ENCODE assay signal across 34 cellular contexts in the genomic region with DNA sequence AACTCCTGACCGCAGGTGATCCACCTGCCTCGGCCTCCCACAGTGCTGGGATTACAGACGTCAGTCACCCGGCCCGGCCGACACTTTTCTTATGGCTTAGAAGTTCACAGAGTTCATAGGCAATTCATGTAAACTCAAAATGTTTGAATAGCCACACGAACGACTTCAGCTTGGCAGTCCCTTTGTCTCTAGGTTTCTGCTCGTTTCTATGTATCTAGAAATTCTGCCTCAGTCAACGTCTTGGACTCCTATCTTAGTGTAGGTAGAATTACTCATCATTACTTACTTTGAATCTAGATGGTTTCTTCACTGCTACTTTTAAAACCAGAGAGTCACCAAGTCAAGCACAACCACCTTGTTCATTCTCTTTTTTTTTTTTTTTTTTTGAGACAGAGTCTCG.
"Had no signal": no experiment of that assay in that cellular context is flagged by ENCODE, and none has a peak within 500 bp of the region (broad histone marks: within the 10 kb centered on the region; RNA-seq: fewer than 3 reads in every experiment).

No MANE protein-coding gene starts in this region.

- H3K36me3 ChIP-seq: brain microvascular endothelial cell, cardiac muscle cell had no signal

- H3K4me3 ChIP-seq: cardiac muscle cell had no signal

- H3K27ac Mint-ChIP-seq: activated CD4-positive, alpha-beta memory T cell treated with anti-CD3 and anti-CD28 coated beads, Interleukin-2, amount 10 ng/mL, durations not matched to agents 7 days and 5 days; activated CD8-positive, alpha-beta memory T cell treated with anti-CD3 and anti-CD28 coated beads, Interleukin-2, amount 10 ng/mL, durations not matched to agents 7 days and 5 days; activated naive CD8-positive, alpha-beta T cell treated with anti-CD3 and anti-CD28 coated beads for 36 hours; activated T-cell treated with anti-CD3 and anti-CD28 coated beads, Interleukin-2, amount 50 U/mL, for 72 hours; activated T-helper 17 cell treated with anti-CD3 and anti-CD28 coated beads, Interleukin-2, amount 50 U/mL, for 72 hours had no signal

- H3K4me3 Mint-ChIP-seq: activated CD4-positive, alpha-beta memory T cell treated with anti-CD3 and anti-CD28 coated beads, Interleukin-2, amount 10 ng/mL, durations not matched to agents 7 days and 5 days; activated CD8-positive, alpha-beta memory T cell treated with anti-CD3 and anti-CD28 coated beads, Interleukin-2, amount 10 ng/mL, durations not matched to agents 7 days and 5 days; activated naive CD8-positive, alpha-beta T cell treated with anti-CD3 and anti-CD28 coated beads for 36 hours; activated T-cell treated with anti-CD3 and anti-CD28 coated beads, Interleukin-2, amount 50 U/mL, for 72 hours; activated T-helper 17 cell treated with anti-CD3 and anti-CD28 coated beads, Interleukin-2, amount 50 U/mL, for 72 hours; central memory CD8-positive, alpha-beta T cell had no signal

- H3K27me3 Mint-ChIP-seq: activated CD4-positive, alpha-beta memory T cell treated with anti-CD3 and anti-CD28 coated beads, Interleukin-2, amount 10 ng/mL, durations not matched to agents 7 days and 5 days; activated CD8-positive, alpha-beta memory T cell treated with anti-CD3 and anti-CD28 coated beads, Interleukin-2, amount 10 ng/mL, durations not matched to agents 7 days and 5 days; activated naive CD8-positive, alpha-beta T cell treated with anti-CD3 and anti-CD28 coated beads for 36 hours; activated T-helper 17 cell treated with anti-CD3 and anti-CD28 coated beads, Interleukin-2, amount 50 U/mL, for 72 hours; central memory CD8-positive, alpha-beta T cell had no signal

- H3K27ac ChIP-seq: brain microvascular endothelial cell, cardiac muscle cell, KMS-11, VCaP had no signal

- H3K9me3 Mint-ChIP-seq: activated CD4-positive, alpha-beta memory T cell treated with anti-CD3 and anti-CD28 coated beads, Interleukin-2, amount 10 ng/mL, durations not matched to agents 7 days and 5 days; activated naive CD8-positive, alpha-beta T cell treated with anti-CD3 and anti-CD28 coated beads for 36 hours; activated T-cell treated with anti-CD3 and anti-CD28 coated beads, Interleukin-2, amount 50 U/mL, for 72 hours; activated T-helper 17 cell treated with anti-CD3 and anti-CD28 coated beads, Interleukin-2, amount 50 U/mL, for 72 hours; central memory CD8-positive, alpha-beta T cell had no signal

- H3K27me3 ChIP-seq: brain microvascular endothelial cell, cardiac muscle cell had no signal

- ATAC-seq: activated CD8-positive, alpha-beta memory T cell treated with anti-CD3 and anti-CD28 coated beads, Interleukin-2, amount 10 ng/mL, durations not matched to agents 7 days and 5 days; activated T-cell treated with anti-CD3 and anti-CD28 coated beads, Interleukin-2, amount 50 U/mL, for 72 hours; activated T-helper 17 cell treated with anti-CD3 and anti-CD28 coated beads, Interleukin-2, amount 50 U/mL, for 72 hours; Panc1; Right ventricle myocardium inferior; SK-N-SH treated with all-trans-retinoic acid at 6 μM for 48 hours had no signal

- DNase-seq: activated CD4-positive, alpha-beta memory T cell treated with anti-CD3 and anti-CD28 coated beads, Interleukin-2, amount 10 ng/mL, durations not matched to agents 7 days and 5 days; activated CD4-positive, alpha-beta T cell treated with anti-CD3 and anti-CD28 coated beads for 1 hour; activated CD4-positive, alpha-beta T cell treated with anti-CD3 and anti-CD28 coated beads for 48 hours; activated CD4-positive, CD25-positive, alpha-beta regulatory T cell; activated CD8-positive, alpha-beta memory T cell treated with anti-CD3 and anti-CD28 coated beads for 24 hours; activated CD8-positive, alpha-beta memory T cell treated with anti-CD3 and anti-CD28 coated beads, Interleukin-2, amount 10 ng/mL, durations not matched to agents 7 days and 5 days; activated effector memory CD4-positive, alpha-beta T cell treated with anti-CD3 and anti-CD28 coated beads, Interleukin-2, amount 50 U/mL, for 16 hours; activated naive CD4-positive, alpha-beta T cell; activated naive CD4-positive, alpha-beta T cell treated with anti-CD3 and anti-CD28 coated beads, Interleukin-2, amount 50 U/mL, for 16 hours; activated naive CD8-positive, alpha-beta T cell treated with anti-CD3 and anti-CD28 coated beads for 36 hours; activated T-cell treated with anti-CD3 and anti-CD28 coated beads, Interleukin-2, amount 50 U/mL, for 1 hour; activated T-cell treated with anti-CD3 and anti-CD28 coated beads, Interleukin-2, amount 50 U/mL, for 72 hours; amniotic stem cell; aorta; brain microvascular endothelial cell; NCI-H1092 treated with DMSO at 0.1 percent for 48 hours; NCI-H1417; NCI-H187 treated with DMSO at 0.1 percent for 48 hours; NCI-H2081; NCI-H226; NCI-H446 treated with DMSO at 0.1 percent for 48 hours; NCI-H524; SIG-M5; T-helper 1 cell; T-helper 2 cell; T-helper 9 cell had no signal

- H3K36me3 Mint-ChIP-seq: activated naive CD8-positive, alpha-beta T cell treated with anti-CD3 and anti-CD28 coated beads for 36 hours had no signal

- H3K4me1 Mint-ChIP-seq: activated T-helper 17 cell treated with anti-CD3 and anti-CD28 coated beads, Interleukin-2, amount 50 U/mL, for 72 hours; central memory CD8-positive, alpha-beta T cell had no signal
